Comparison of ENCODE assay signal across 2 cellular contexts in genomic region chr2:135775420-135775819, GRCh38.
TF ChIP-seq lines count a peak whose summit lies in the region.

No MANE protein-coding gene starts in this region.

TF ChIP-seq in IMR-90, 13 proteins besides CTCF, POLR2A, EP300 and RAD21:
- TF ChIP-seq ELK1 (IDR thresholded peaks at IDR 0.05; ENCODE audit: borderline replicate concordance, low read depth, low read length) (no peak), MAFK (IDR thresholded peaks at IDR 0.05; ENCODE audit: low read depth, low read length) (no peak), CEBPB (IDR thresholded peaks at IDR 0.05; ENCODE audit: low read depth, low read length) (peak; percentile 60), MAZ (IDR thresholded peaks at IDR 0.05; ENCODE audit: borderline replicate concordance, low read depth, low read length) (peak; percentile 35; the same call in 1 of the 2 replicates)
- TF ChIP-seq, protein P1, sequence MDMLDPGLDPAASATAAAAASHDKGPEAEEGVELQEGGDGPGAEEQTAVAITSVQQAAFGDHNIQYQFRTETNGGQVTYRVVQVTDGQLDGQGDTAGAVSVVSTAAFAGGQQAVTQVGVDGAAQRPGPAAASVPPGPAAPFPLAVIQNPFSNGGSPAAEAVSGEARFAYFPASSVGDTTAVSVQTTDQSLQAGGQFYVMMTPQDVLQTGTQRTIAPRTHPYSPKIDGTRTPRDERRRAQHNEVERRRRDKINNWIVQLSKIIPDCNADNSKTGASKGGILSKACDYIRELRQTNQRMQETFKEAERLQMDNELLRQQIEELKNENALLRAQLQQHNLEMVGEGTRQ (IDR thresholded peaks at IDR 0.05; ENCODE audit: low read depth, low read length) = no peak

TF ChIP-seq in HepG2, 621 proteins besides CTCF, POLR2A, EP300 and RAD21:
- TF ChIP-seq, protein P2, sequence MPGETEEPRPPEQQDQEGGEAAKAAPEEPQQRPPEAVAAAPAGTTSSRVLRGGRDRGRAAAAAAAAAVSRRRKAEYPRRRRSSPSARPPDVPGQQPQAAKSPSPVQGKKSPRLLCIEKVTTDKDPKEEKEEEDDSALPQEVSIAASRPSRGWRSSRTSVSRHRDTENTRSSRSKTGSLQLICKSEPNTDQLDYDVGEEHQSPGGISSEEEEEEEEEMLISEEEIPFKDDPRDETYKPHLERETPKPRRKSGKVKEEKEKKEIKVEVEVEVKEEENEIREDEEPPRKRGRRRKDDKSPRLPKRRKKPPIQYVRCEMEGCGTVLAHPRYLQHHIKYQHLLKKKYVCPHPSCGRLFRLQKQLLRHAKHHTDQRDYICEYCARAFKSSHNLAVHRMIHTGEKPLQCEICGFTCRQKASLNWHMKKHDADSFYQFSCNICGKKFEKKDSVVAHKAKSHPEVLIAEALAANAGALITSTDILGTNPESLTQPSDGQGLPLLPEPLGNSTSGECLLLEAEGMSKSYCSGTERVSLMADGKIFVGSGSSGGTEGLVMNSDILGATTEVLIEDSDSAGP (CRISPR knock-in tag; IDR thresholded peaks at IDR 0.05; ENCODE audit: borderline replicate concordance) = no peak
- 0 out of 2 replicates have a peak, but pooled peaks have one; percentile 18 for TF ChIP-seq CEBPB (IDR thresholded peaks at IDR 0.05; ENCODE audit: borderline replicate concordance, low read depth, low read length)
- TF ChIP-seq HNF4A (CRISPR knock-in tag; IDR thresholded peaks at IDR 0.05) = peak; percentile 22; the same call in 1 of the 2 replicates
- TF ChIP-seq CEBPG (CRISPR knock-in tag; IDR thresholded peaks at IDR 0.05) = 0 out of 2 replicates have a peak, but pooled peaks have one; percentile 47
- TF ChIP-seq ZSCAN20 (CRISPR knock-in tag; IDR thresholded peaks at IDR 0.05; ENCODE audit: borderline replicate concordance) = no peak
- no peak for TF ChIP-seq GTF3A (CRISPR knock-in tag; conservative IDR thresholded peaks at IDR 0.05)
